Comparison of ENCODE assay signal across 1 cellular context in genomic region chr17:1906622-1907021, GRCh38.
TF ChIP-seq lines count a peak whose summit lies in the region.

No MANE protein-coding gene starts in this region.

TF ChIP-seq in H1, 55 proteins besides CTCF, POLR2A, EP300 and RAD21 (continued from another document):
- TF ChIP-seq USF2 (IDR thresholded peaks at IDR 0.05; ENCODE audit: low read length) (no peak), ASH2L (IDR thresholded peaks at IDR 0.05; ENCODE audit: low read length) (no peak), POU5F1 (IDR thresholded peaks at IDR 0.05; ENCODE audit: low read depth, low read length) (no peak), CHD2 (IDR thresholded peaks at IDR 0.05; ENCODE audit: low read length) (no peak), HDAC6 (IDR thresholded peaks at IDR 0.05; ENCODE audit: low read depth, low read length) (no peak), EZH2 (IDR thresholded peaks at IDR 0.05; ENCODE audit: low read depth, low read length, severe bottlenecking) (peak; percentile 2), NANOG (IDR thresholded peaks at IDR 0.05; ENCODE audit: insufficient read depth, low read depth, low read length, poor library complexity, severe bottlenecking) (no peak), CHD1 (IDR thresholded peaks at IDR 0.05; ENCODE audit: low read depth, low read length) (no peak)
